Comparison of ENCODE assay signal across 2 cellular contexts in genomic region chr11:14916403-14916802, GRCh38.
TF ChIP-seq lines count a peak whose summit lies in the region.

No MANE protein-coding gene starts in this region.

TF ChIP-seq in IMR-90, 13 proteins besides CTCF, POLR2A, EP300 and RAD21:
- no peak for TF ChIP-seq SMC3 (IDR thresholded peaks at IDR 0.05; ENCODE audit: low read depth, low read length)
- TF ChIP-seq MAFK (IDR thresholded peaks at IDR 0.05; ENCODE audit: low read depth, low read length): peak; percentile 54
- no peak for TF ChIP-seq CHD1 (IDR thresholded peaks at IDR 0.05; ENCODE audit: low read depth, low read length)
- no peak for TF ChIP-seq CEBPB (IDR thresholded peaks at IDR 0.05; ENCODE audit: low read depth, low read length)
- no peak for TF ChIP-seq RCOR1 (IDR thresholded peaks at IDR 0.05; ENCODE audit: insufficient replicate concordance, low read length)
- TF ChIP-seq ELK1 (IDR thresholded peaks at IDR 0.05; ENCODE audit: borderline replicate concordance, low read depth, low read length): no peak
- no peak for TF ChIP-seq RFX5 (IDR thresholded peaks at IDR 0.05; ENCODE audit: low read depth, low read length)

TF ChIP-seq in K562, 482 proteins besides CTCF, POLR2A, EP300 and RAD21:
- TF ChIP-seq NFIC (IDR thresholded peaks at IDR 0.05): peak; percentile 42; the same call in 1 of the 2 replicates
- no peak for TF ChIP-seq CBX3 (IDR thresholded peaks at IDR 0.05; ENCODE audit: borderline replicate concordance in 1 of 2, low read length in 2 of 2)
- 0 out of 2 replicates have a peak, but pooled peaks have one; percentile 9 for TF ChIP-seq C11orf30 (IDR thresholded peaks at IDR 0.05; ENCODE audit: low read depth)
- TF ChIP-seq ZNF316 (IDR thresholded peaks at IDR 0.05): peak; percentile 43; the same call in 1 of the 2 replicates
